8 cellular contexts compared by ENCODE assay signal in genomic region chr22:37018815-37019308, GRCh38. TPM values are rescaled to one million over a fixed set of nuclear protein-coding genes. Genes with fewer than 3 reads are reported as not detected.
DNase-seq lines count a peak whose midpoint lies in the region; ATAC-seq and TF ChIP-seq lines count a peak whose summit lies in the region.

No MANE protein-coding gene starts in this region.

- peak overlapping the region; percentile 74 for H3K4me3 Mint-ChIP-seq in activated CD4-positive, alpha-beta memory T cell treated with anti-CD3 and anti-CD28 coated beads, Interleukin-2, amount 10 ng/mL, durations not matched to agents 7 days and 5 days

- CTCF ChIA-PET in activated CD4-positive, alpha-beta memory T cell treated with anti-CD3 and anti-CD28 coated beads, Interleukin-2, amount 10 ng/mL, durations not matched to agents 7 days and 5 days (lab: Charles Lee), result interaction anchor here (0.6 to 3.1 kb wide), 5 partner anchors 17 to 165 kb away, joined by 3 to 14 read pairs (median 3); no protein-coding TSS in a partner anchor

- H3K4me1 ChIP-seq in neuronal stem cell (ENCODE audit: control insufficient read depth in 2 of 2, insufficient read depth in 1 of 2, low read depth in 1 of 2, low read length in 2 of 2), result peaks cover 0 to 16% of the 10 kb centered on the region in 2 donors

- peak overlapping the region; percentile 93 for H2BK15ac ChIP-seq in neuronal stem cell (ENCODE audit: low read length)

- no peak overlapping the region for H2BK12ac ChIP-seq in neuronal stem cell (ENCODE audit: low read length)

- WGBS in neuronal stem cell (ENCODE audit: extremely low coverage in 2 of 2, insufficient read length in 2 of 2, insufficient replicate concordance in 1 of 2), 2 donors, result no CpG with 5 or more reads among the region's 35 CpGs

- H3K79me1 ChIP-seq in neuronal stem cell (ENCODE audit: low read depth, low read length), result peaks cover 19% of the 10 kb centered on the region

- H3K27me3 Mint-ChIP-seq in activated CD4-positive, alpha-beta memory T cell treated with anti-CD3 and anti-CD28 coated beads, Interleukin-2, amount 10 ng/mL, durations not matched to agents 7 days and 5 days, result no peaks in the 10 kb centered on the region

- H3K9me3 Mint-ChIP-seq in activated CD4-positive, alpha-beta memory T cell treated with anti-CD3 and anti-CD28 coated beads, Interleukin-2, amount 10 ng/mL, durations not matched to agents 7 days and 5 days, result no peaks in the 10 kb centered on the region

- no peak overlapping the region for H3K27ac Mint-ChIP-seq in activated CD4-positive, alpha-beta memory T cell treated with anti-CD3 and anti-CD28 coated beads, Interleukin-2, amount 10 ng/mL, durations not matched to agents 7 days and 5 days

- H3K4me1 Mint-ChIP-seq in activated CD4-positive, alpha-beta memory T cell treated with anti-CD3 and anti-CD28 coated beads, Interleukin-2, amount 10 ng/mL, durations not matched to agents 7 days and 5 days, result peaks cover 20% of the 10 kb centered on the region

- H3K9ac ChIP-seq in neuronal stem cell (ENCODE audit: low read depth, low read length, poor library complexity), result peak overlapping the region; percentile 95

- peak; percentile 22 for ATAC-seq in HG03460 (IDR thresholded peaks at IDR 0.05; ENCODE audit: unreplicated experiment)

- peak overlapping the region; percentile 54 for H4K8ac ChIP-seq in neuronal stem cell (ENCODE audit: low read depth, low read length)

- POLR2A ChIA-PET in activated CD4-positive, alpha-beta memory T cell treated with anti-CD3 and anti-CD28 coated beads, Interleukin-2, amount 10 ng/mL, durations not matched to agents 7 days and 5 days (lab: Charles Lee), result interaction anchor here (0.8 to 2.0 kb wide), 4 partner anchors 103 to 243 kb away, joined by 4 to 6 read pairs (median 4); partner anchors contain the start of gene IFT27

- H4K91ac ChIP-seq in neuronal stem cell (ENCODE audit: low read depth, low read length, poor library complexity), result no peak overlapping the region

- peaks cover 0 to 2% of the 10 kb centered on the region in 2 donors for H3K9me3 ChIP-seq in neuronal stem cell (replicated peaks in 1 of 2; ENCODE audit: control insufficient read depth in 2 of 2, insufficient read depth in 1 of 2, low read depth in 1 of 2, low read length in 2 of 2)

- H3K18ac ChIP-seq in neuronal stem cell (ENCODE audit: low read length), result peak overlapping the region; percentile 98

- no peak for TF ChIP-seq CTCF in GM10266 (IDR thresholded peaks at IDR 0.05; ENCODE audit: control insufficient read depth, insufficient read depth, low read depth, missing control alignments)

- no peaks in the 10 kb centered on the region for H3K36me3 Mint-ChIP-seq in activated CD4-positive, alpha-beta memory T cell treated with anti-CD3 and anti-CD28 coated beads, Interleukin-2, amount 10 ng/mL, durations not matched to agents 7 days and 5 days (ENCODE audit: low read depth)

- H3K36me3 ChIP-seq in neuronal stem cell (replicated peaks in 1 of 2; ENCODE audit: control insufficient read depth in 2 of 2, insufficient read depth in 2 of 2, low read length in 2 of 2), result peaks cover 12 to 45% of the 10 kb centered on the region in 2 donors

- H2AK5ac ChIP-seq in neuronal stem cell (ENCODE audit: low read depth, low read length), result peak overlapping the region; percentile 65

- H2BK5ac ChIP-seq in neuronal stem cell (ENCODE audit: low read length), result peak overlapping the region; percentile 93

- no peaks in the 10 kb centered on the region for H3K27me3 ChIP-seq in neuronal stem cell (ENCODE audit: control insufficient read depth in 3 of 3, insufficient read depth in 3 of 3, low read depth in 1 of 3, low read length in 3 of 3)

- peak; percentile 34 for DNase-seq in NCI-H82 (lab: John Stamatoyannopoulos, UW)
- DNase-seq in NCI-H82 treated with DMSO at 0.1 percent for 48 hours (lab: John Stamatoyannopoulos, UW; ENCODE audit: unreplicated experiment), result no peak
- DNase-seq in activated CD4-positive, alpha-beta memory T cell treated with anti-CD3 and anti-CD28 coated beads, Interleukin-2, amount 10 ng/mL, durations not matched to agents 7 days and 5 days, result no peak
- DNase-seq in globus pallidus (ENCODE audit: low spot score), result peak; percentile 47
- DNase-seq in neuronal stem cell (ENCODE audit: low spot score), result peak; percentile 40
- no peak for DNase-seq in GM10266 (ENCODE audit: extremely low spot score)
- no peak for DNase-seq in activated gamma-delta T cell treated with Interleukin-2 at 50 U/mL for 16 hours

- H3K4me2 ChIP-seq in neuronal stem cell (ENCODE audit: insufficient read depth, low read length, poor library complexity, severe bottlenecking), result peak overlapping the region; percentile 66

- H3K23ac ChIP-seq in neuronal stem cell (ENCODE audit: low read depth, low read length, poor library complexity), result peak overlapping the region; percentile 77

- peak overlapping the region; percentile 40 for H3K14ac ChIP-seq in neuronal stem cell (ENCODE audit: low read length)

- peak overlapping the region; percentile 13 for H3K4ac ChIP-seq in neuronal stem cell (ENCODE audit: low read length)

- H3K27ac ChIP-seq in neuronal stem cell (replicated peaks; ENCODE audit: low read length), result peak overlapping the region; percentile 68

- H3K4me3 ChIP-seq in neuronal stem cell (ENCODE audit: low read length in 2 of 2), result peak overlapping the region; percentile 97 to 98

- H2BK120ac ChIP-seq in neuronal stem cell (ENCODE audit: low read depth, low read length), result peak overlapping the region; percentile 61

- H2AFZ ChIP-seq in neuronal stem cell (ENCODE audit: low read length), result peak overlapping the region; percentile 99

RNA-seq across cellular contexts. Expression of gene TST, which starts 0.4 kb away (rescaled TPM):
- total RNA-seq in activated CD4-positive, alpha-beta memory T cell treated with anti-CD3 and anti-CD28 coated beads, Interleukin-2, amount 10 ng/mL, durations not matched to agents 7 days and 5 days, result 1 to 10 TPM; 7.2 to 8.3 TPM
- polyA plus RNA-seq in neuronal stem cell (2013, experiment 1 of 2), result 29.6 TPM
- polyA plus RNA-seq in neuronal stem cell (2013, experiment 2 of 2), result 29.3 TPM

RNA-seq across cellular contexts. Expression of gene MPST, which starts 0.7 kb away (rescaled TPM):
- total RNA-seq in activated CD4-positive, alpha-beta memory T cell treated with anti-CD3 and anti-CD28 coated beads, Interleukin-2, amount 10 ng/mL, durations not matched to agents 7 days and 5 days, result 10 to 100 TPM; 29.6 to 32.7 TPM
- 164 TPM for polyA plus RNA-seq in neuronal stem cell (2013, experiment 1 of 2)
- 164 TPM for polyA plus RNA-seq in neuronal stem cell (2013, experiment 2 of 2)

RNA-seq across cellular contexts. Expression of gene KCTD17, which starts 32.7 kb away (rescaled TPM):
- total RNA-seq in activated CD4-positive, alpha-beta memory T cell treated with anti-CD3 and anti-CD28 coated beads, Interleukin-2, amount 10 ng/mL, durations not matched to agents 7 days and 5 days, result 10 to 100 TPM; 34.5 to 36.3 TPM
- 46.3 TPM for polyA plus RNA-seq in neuronal stem cell (2013, experiment 1 of 2)
- polyA plus RNA-seq in neuronal stem cell (2013, experiment 2 of 2), result 47.4 TPM

Comparison
In these comparisons a context has a peak if more than half of its experiments do, and no peak if none do; other contexts are left out.
1. DNase-seq: peak in NCI-H82 (single experiment), globus pallidus (single experiment) and neuronal stem cell (single experiment); none in NCI-H82 treated with DMSO at 0.1 percent for 48 hours (single experiment), activated CD4-positive, alpha-beta memory T cell treated with anti-CD3 and anti-CD28 coated beads, Interleukin-2, amount 10 ng/mL, durations not matched to agents 7 days and 5 days (single experiment), GM10266 (single experiment) and activated gamma-delta T cell treated with Interleukin-2 at 50 U/mL for 16 hours (single experiment).